ENCODE assay signal across 8 cellular contexts in the genomic region with DNA sequence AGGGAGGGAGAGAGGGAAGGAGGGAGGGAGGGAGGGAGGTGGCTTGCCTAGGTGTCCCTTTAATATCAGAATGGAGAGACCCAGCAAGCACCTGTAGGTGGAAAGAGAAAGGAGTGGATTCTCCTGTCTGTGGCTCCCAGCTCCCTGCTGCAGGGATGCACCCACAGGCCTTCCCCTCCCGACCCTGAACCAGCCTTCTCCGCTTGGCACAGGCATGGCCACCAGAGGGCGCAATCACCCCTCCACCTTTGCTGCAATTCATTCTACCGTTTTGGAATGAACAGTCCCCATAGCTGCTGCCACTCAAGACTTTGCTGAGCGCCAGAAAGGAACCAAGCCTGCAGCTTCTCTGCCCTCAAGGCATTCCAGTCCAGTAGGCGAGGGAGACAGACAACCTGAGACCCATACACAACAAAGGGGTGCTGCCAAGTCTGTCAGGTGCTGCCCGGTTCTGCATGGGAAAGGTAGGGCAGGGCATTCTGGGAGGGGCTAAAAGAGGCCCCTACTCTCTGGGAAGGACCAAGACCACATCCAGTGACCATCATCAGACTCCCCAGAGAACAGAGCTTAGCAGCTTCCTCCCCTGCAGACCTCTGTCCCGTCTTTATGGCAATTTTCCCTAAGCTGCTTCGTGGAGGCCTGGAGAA. TPM values are rescaled to one million over a fixed set of nuclear protein-coding genes. Genes with fewer than 3 reads are reported as not detected.
DNase-seq lines count a peak whose midpoint lies in the region; ATAC-seq and TF ChIP-seq lines count a peak whose summit lies in the region.

No MANE protein-coding gene starts in this region.

- H3K36me3 Mint-ChIP-seq in activated CD4-positive, alpha-beta T cell treated with anti-CD3 and anti-CD28 coated beads, Interleukin-2, amount 10 ng/mL, durations not matched to agents 7 days and 5 days (ENCODE audit: low read depth) = peaks cover 16% of the 10 kb centered on the region
- peaks cover 2% of the 10 kb centered on the region for H3K36me3 Mint-ChIP-seq in chondrocyte (ENCODE audit: low read depth)

- H3K27me3 ChIP-seq in liver (ENCODE audit: control insufficient read depth in 4 of 4, insufficient read depth in 4 of 4, low read length in 3 of 4) = no peaks in the 10 kb centered on the region

- ATAC-seq in HG02938 (IDR thresholded peaks at IDR 0.05; ENCODE audit: unreplicated experiment) (peak; percentile 49), GM21390 (IDR thresholded peaks at IDR 0.05; ENCODE audit: unreplicated experiment) (no peak)

- H3K4me3 ChIP-seq in liver (ENCODE audit: low read depth in 1 of 3, low read length in 3 of 3) = no peak overlapping the region

- H3K9ac ChIP-seq in liver (ENCODE audit: low read depth in 1 of 2, low read length in 2 of 2) = no peak overlapping the region

- peak overlapping the region; percentile 48 for H3K4me3 Mint-ChIP-seq in activated CD4-positive, alpha-beta T cell treated with anti-CD3 and anti-CD28 coated beads, Interleukin-2, amount 10 ng/mL, durations not matched to agents 7 days and 5 days
- H3K4me3 Mint-ChIP-seq in chondrocyte (ENCODE audit: unreplicated experiment) = no peak overlapping the region

- POLR2A ChIA-PET in activated CD4-positive, alpha-beta T cell treated with anti-CD3 and anti-CD28 coated beads, Interleukin-2, amount 10 ng/mL, durations not matched to agents 7 days and 5 days (lab: Charles Lee) = no interaction called here

- CTCF ChIA-PET in activated CD4-positive, alpha-beta T cell treated with anti-CD3 and anti-CD28 coated beads, Interleukin-2, amount 10 ng/mL, durations not matched to agents 7 days and 5 days (lab: Charles Lee) = interaction anchor here (0.7 to 10.9 kb wide), 36 partner anchors 9 to 232 kb away, joined by 3 to 91 read pairs (median 4); a partner anchor contains a TSS

- DNase-seq in DMS 273 treated with DMSO at 0.1 percent for 48 hours (lab: John Stamatoyannopoulos, UW) (peak; percentile 42), NCI-H526 (lab: John Stamatoyannopoulos, UW) (peak; percentile 41 to 87), chondrocyte (ENCODE audit: low spot score) (no peak)
- DNase-seq in activated CD4-positive, alpha-beta T cell treated with anti-CD3 and anti-CD28 coated beads, Interleukin-2, amount 10 ng/mL, durations not matched to agents 7 days and 5 days = peak; percentile 91
- peak; percentile 77 to 89 (median 84) for DNase-seq in stimulated activated CD4-positive, alpha-beta T cell treated with anti-CD3 and anti-CD28 coated beads, TNF-alpha, amount 100 ng/mL, for 24 hours (ENCODE audit: low read depth in 3 of 3)

- TF ChIP-seq RAD21 in liver (IDR thresholded peaks at IDR 0.05) = peak in 1 of 2 donors; percentile 89

- no peaks in the 10 kb centered on the region for H3K9me3 Mint-ChIP-seq in activated CD4-positive, alpha-beta T cell treated with anti-CD3 and anti-CD28 coated beads, Interleukin-2, amount 10 ng/mL, durations not matched to agents 7 days and 5 days
- no peaks in the 10 kb centered on the region for H3K9me3 Mint-ChIP-seq in chondrocyte (ENCODE audit: low read depth)

- H3K27ac ChIP-seq in liver (ENCODE audit: low read depth in 1 of 2, low read length in 2 of 2) = no peak overlapping the region

- H3K36me3 ChIP-seq in liver (ENCODE audit: control insufficient read depth in 4 of 4, insufficient read depth in 3 of 4, low read depth in 1 of 4, low read length in 3 of 4) = peaks cover 0 to 4% (median 2%) of the 10 kb centered on the region in 4 donors

- WGBS in liver = 37% methylated on average over 9 of the region's 9 CpGs

- no peaks in the 10 kb centered on the region for H3K27me3 Mint-ChIP-seq in activated CD4-positive, alpha-beta T cell treated with anti-CD3 and anti-CD28 coated beads, Interleukin-2, amount 10 ng/mL, durations not matched to agents 7 days and 5 days
- H3K27me3 Mint-ChIP-seq in chondrocyte (ENCODE audit: low read depth) = no peaks in the 10 kb centered on the region

- peaks cover 95% of the 10 kb centered on the region for H3K4me1 Mint-ChIP-seq in activated CD4-positive, alpha-beta T cell treated with anti-CD3 and anti-CD28 coated beads, Interleukin-2, amount 10 ng/mL, durations not matched to agents 7 days and 5 days
- H3K4me1 Mint-ChIP-seq in chondrocyte (ENCODE audit: low read depth) = peaks cover 11% of the 10 kb centered on the region

- no peaks in the 10 kb centered on the region for H3K9me3 ChIP-seq in liver (ENCODE audit: control insufficient read depth in 4 of 4, low read length in 3 of 4)

- H3K27ac Mint-ChIP-seq in activated CD4-positive, alpha-beta T cell treated with anti-CD3 and anti-CD28 coated beads, Interleukin-2, amount 10 ng/mL, durations not matched to agents 7 days and 5 days = peak overlapping the region; percentile 80
- H3K27ac Mint-ChIP-seq in chondrocyte (ENCODE audit: unreplicated experiment) = no peak overlapping the region

- TF ChIP-seq CTCF in chondrocyte (IDR thresholded peaks at IDR 0.05) = peak; percentile 89
- peak; percentile 92 for TF ChIP-seq CTCF in liver (IDR thresholded peaks at IDR 0.05; ENCODE audit: low read depth, low read length, missing input control)

- H3K4me1 ChIP-seq in liver (ENCODE audit: control insufficient read depth in 4 of 4, insufficient read depth in 4 of 4, low read length in 3 of 4) = peaks cover 0 to 21% (median 10%) of the 10 kb centered on the region in 4 donors

TF ChIP-seq in liver, 16 proteins besides CTCF, POLR2A, EP300 and RAD21:
- TF ChIP-seq TAF1 (conservative IDR thresholded peaks at IDR 0.05) (no peak), GABPA (IDR thresholded peaks at IDR 0.05 in 1 of 2, conservative IDR thresholded peaks at IDR 0.05 in 1 of 2) (no peak), FOXA2 (IDR thresholded peaks at IDR 0.05) (no peak), EGR1 (IDR thresholded peaks at IDR 0.05; ENCODE audit: low read depth in 2 of 2) (no peak), RXRA (IDR thresholded peaks at IDR 0.05) (peak in 1 of 2 donors; percentile 23), HNF4G (IDR thresholded peaks at IDR 0.05) (no peak), FOXA1 (IDR thresholded peaks at IDR 0.05) (peak; percentile 8), YY1 (IDR thresholded peaks at IDR 0.05) (no peak)
- TF ChIP-seq, protein P1, sequence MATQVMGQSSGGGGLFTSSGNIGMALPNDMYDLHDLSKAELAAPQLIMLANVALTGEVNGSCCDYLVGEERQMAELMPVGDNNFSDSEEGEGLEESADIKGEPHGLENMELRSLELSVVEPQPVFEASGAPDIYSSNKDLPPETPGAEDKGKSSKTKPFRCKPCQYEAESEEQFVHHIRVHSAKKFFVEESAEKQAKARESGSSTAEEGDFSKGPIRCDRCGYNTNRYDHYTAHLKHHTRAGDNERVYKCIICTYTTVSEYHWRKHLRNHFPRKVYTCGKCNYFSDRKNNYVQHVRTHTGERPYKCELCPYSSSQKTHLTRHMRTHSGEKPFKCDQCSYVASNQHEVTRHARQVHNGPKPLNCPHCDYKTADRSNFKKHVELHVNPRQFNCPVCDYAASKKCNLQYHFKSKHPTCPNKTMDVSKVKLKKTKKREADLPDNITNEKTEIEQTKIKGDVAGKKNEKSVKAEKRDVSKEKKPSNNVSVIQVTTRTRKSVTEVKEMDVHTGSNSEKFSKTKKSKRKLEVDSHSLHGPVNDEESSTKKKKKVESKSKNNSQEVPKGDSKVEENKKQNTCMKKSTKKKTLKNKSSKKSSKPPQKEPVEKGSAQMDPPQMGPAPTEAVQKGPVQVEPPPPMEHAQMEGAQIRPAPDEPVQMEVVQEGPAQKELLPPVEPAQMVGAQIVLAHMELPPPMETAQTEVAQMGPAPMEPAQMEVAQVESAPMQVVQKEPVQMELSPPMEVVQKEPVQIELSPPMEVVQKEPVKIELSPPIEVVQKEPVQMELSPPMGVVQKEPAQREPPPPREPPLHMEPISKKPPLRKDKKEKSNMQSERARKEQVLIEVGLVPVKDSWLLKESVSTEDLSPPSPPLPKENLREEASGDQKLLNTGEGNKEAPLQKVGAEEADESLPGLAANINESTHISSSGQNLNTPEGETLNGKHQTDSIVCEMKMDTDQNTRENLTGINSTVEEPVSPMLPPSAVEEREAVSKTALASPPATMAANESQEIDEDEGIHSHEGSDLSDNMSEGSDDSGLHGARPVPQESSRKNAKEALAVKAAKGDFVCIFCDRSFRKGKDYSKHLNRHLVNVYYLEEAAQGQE (IDR thresholded peaks at IDR 0.05) = no peak

RNA-seq across cellular contexts. Expression of a gene that starts 4.9 kb away (rescaled TPM):
- under 1 TPM; 0.55 to 0.65 TPM for total RNA-seq in activated CD4-positive, alpha-beta T cell treated with anti-CD3 and anti-CD28 coated beads, Interleukin-2, amount 10 ng/mL, durations not matched to agents 7 days and 5 days
- total RNA-seq in chondrocyte (0.12 TPM in 1 of 3 replicates, not detected in the others), liver (not detected)
- polyA plus RNA-seq in liver = under 1 TPM in 1 of 2 donors, not detected in 1; 0.02 TPM

RNA-seq across cellular contexts. Expression of a gene that starts 18.5 kb away (rescaled TPM):
- total RNA-seq in activated CD4-positive, alpha-beta T cell treated with anti-CD3 and anti-CD28 coated beads, Interleukin-2, amount 10 ng/mL, durations not matched to agents 7 days and 5 days = 100 to 1,000 TPM; 117 to 119 TPM
- total RNA-seq in chondrocyte (58.9 to 65.9 TPM (median 65.2 TPM) in 3 replicates), liver (10 to 100 TPM; 12.7 to 26.3 TPM)
- 10 to 100 TPM; 12.0 to 22.6 TPM for polyA plus RNA-seq in liver

RNA-seq across cellular contexts. Expression of a gene that starts 22.5 kb away (rescaled TPM):
- total RNA-seq in activated CD4-positive, alpha-beta T cell treated with anti-CD3 and anti-CD28 coated beads, Interleukin-2, amount 10 ng/mL, durations not matched to agents 7 days and 5 days = 10 to 100 TPM; 47.5 to 58.4 TPM
- total RNA-seq in chondrocyte = 37.5 to 39.8 TPM (median 38.3 TPM) in 3 replicates
- total RNA-seq in liver = 100 to 1,000 TPM in 1 of 2 donors, 10 to 100 TPM in 1; 32.3 to 129 TPM
- 100 to 1,000 TPM; 145 to 421 TPM for polyA plus RNA-seq in liver

RNA-seq across cellular contexts. Expression of a gene that starts 25.1 kb away (rescaled TPM):
- total RNA-seq in activated CD4-positive, alpha-beta T cell treated with anti-CD3 and anti-CD28 coated beads, Interleukin-2, amount 10 ng/mL, durations not matched to agents 7 days and 5 days = 10 to 100 TPM; 82.2 to 92.7 TPM
- total RNA-seq in chondrocyte (14.5 to 20.8 TPM (median 20.1 TPM) in 3 replicates), liver (1 to 10 TPM; 5.5 TPM)
- 1 to 10 TPM; 2.8 to 3.8 TPM for polyA plus RNA-seq in liver

RNA-seq across cellular contexts. Expression of a gene that starts 57.9 kb away (rescaled TPM):
- total RNA-seq in activated CD4-positive, alpha-beta T cell treated with anti-CD3 and anti-CD28 coated beads, Interleukin-2, amount 10 ng/mL, durations not matched to agents 7 days and 5 days = 100 to 1,000 TPM; 140 to 143 TPM
- total RNA-seq in chondrocyte = 73.0 to 74.9 TPM (median 74.7 TPM) in 3 replicates
- total RNA-seq in liver = 10 to 100 TPM; 31.7 to 44.3 TPM
- polyA plus RNA-seq in liver = 10 to 100 TPM in 1 of 2 donors, 1 to 10 TPM in 1; 4.3 to 19.4 TPM
